In genomic region chr2:214808961-214809750, GRCh38 we compare ENCODE assay signal across 8 cellular contexts. TPM values are rescaled to one million over a fixed set of nuclear protein-coding genes. Genes with fewer than 3 reads are reported as not detected.
DNase-seq lines count a peak whose midpoint lies in the region; ATAC-seq, FAIRE-seq and TF ChIP-seq lines count a peak whose summit lies in the region.

BARD1 (minus strand) TSS chr2:214809683; CDS start chr2:214809569, 114 bp downstream.

- H3K4me1 ChIP-seq in A549: peaks cover 10% of the 10 kb centered on the region; the same call in 2 of the 3 replicates
- H3K4me1 ChIP-seq in effector memory CD4-positive, alpha-beta T cell (ENCODE audit: control insufficient read depth, insufficient read depth, low read length, poor library complexity, severe bottlenecking): peaks cover 7% of the 10 kb centered on the region
- H3K4me1 ChIP-seq in mesenchymal stem cell (ENCODE audit: control insufficient read depth, insufficient read depth, low read depth, low read length): peaks cover 4% of the 10 kb centered on the region

- H2AFZ ChIP-seq in mesenchymal stem cell (ENCODE audit: low read depth, low read length): peak within 1 kb of the TSS; percentile 99

- peak within 1 kb of the TSS; percentile 77 for H2BK15ac ChIP-seq in mesenchymal stem cell (ENCODE audit: low read depth, poor library complexity, severe bottlenecking)

- no peak for TF ChIP-seq EP300 in A549 (IDR thresholded peaks at IDR 0.05)

- no peaks in the 10 kb centered on the region for H3K36me3 ChIP-seq in effector memory CD4-positive, alpha-beta T cell (ENCODE audit: control insufficient read depth, insufficient read depth, low read length)
- H3K36me3 ChIP-seq in mesenchymal stem cell (ENCODE audit: control insufficient read depth in 1 of 2, insufficient read depth in 2 of 2, low read depth in 1 of 2, low read length in 2 of 2): no peaks in the 10 kb centered on the region

- POLR2A ChIA-PET in A549 (lab: Yijun Ruan, JAX): interaction anchor here (0.6 kb wide), 1 partner anchor 9 kb away, joined by 5 read pairs; no protein-coding TSS in a partner anchor
- POLR2A ChIA-PET in activated CD4-positive, alpha-beta T cell treated with anti-CD3 and anti-CD28 coated beads, Interleukin-2, amount 10 ng/mL, durations not matched to agents 7 days and 5 days (lab: Charles Lee): interaction anchor here (0.7 kb wide), 1 partner anchor 1143 kb away, joined by 3 read pairs; no protein-coding TSS in a partner anchor

- H3K9me3 ChIP-seq in A549 (no peaks in the 10 kb centered on the region), mesenchymal stem cell (ENCODE audit: control insufficient read depth, low read length) (no peaks in the 10 kb centered on the region)
- H3K9me3 ChIP-seq in effector memory CD4-positive, alpha-beta T cell (ENCODE audit: control insufficient read depth, low read length): no peaks in the 10 kb centered on the region

- FAIRE-seq in A549 (lab: Jason Lieb, UNC): no peak

- H4K91ac ChIP-seq in mesenchymal stem cell (ENCODE audit: low read length): peak within 1 kb of the TSS; percentile 2

- no peak for TF ChIP-seq CTCF in A549 (IDR thresholded peaks at IDR 0.05)

- peaks cover 48% of the 10 kb centered on the region for H3K4me1 Mint-ChIP-seq in activated CD4-positive, alpha-beta T cell treated with anti-CD3 and anti-CD28 coated beads, Interleukin-2, amount 10 ng/mL, durations not matched to agents 7 days and 5 days

- no peak within 1 kb of the TSS for H2BK120ac ChIP-seq in mesenchymal stem cell (ENCODE audit: low read depth, low read length)

- H3K4me3 Mint-ChIP-seq in activated CD4-positive, alpha-beta T cell treated with anti-CD3 and anti-CD28 coated beads, Interleukin-2, amount 10 ng/mL, durations not matched to agents 7 days and 5 days: peak within 1 kb of the TSS; percentile 91

- H2BK12ac ChIP-seq in mesenchymal stem cell (ENCODE audit: low read length in 2 of 2): peak within 1 kb of the TSS in 1 of 2 experiments; percentile 81

- peaks cover 29% of the 10 kb centered on the region for H3K36me3 Mint-ChIP-seq in activated CD4-positive, alpha-beta T cell treated with anti-CD3 and anti-CD28 coated beads, Interleukin-2, amount 10 ng/mL, durations not matched to agents 7 days and 5 days (ENCODE audit: low read depth)

- H3K4me2 ChIP-seq in A549 (peak within 1 kb of the TSS; percentile 85), mesenchymal stem cell (ENCODE audit: low read length, poor library complexity, severe bottlenecking) (peak within 1 kb of the TSS; percentile 95)

- DNase-seq in A549 (ENCODE audit: low read depth in 1 of 2, low spot score in 1 of 2) (peak; percentile 46 to 49), NCI-H2227 treated with DMSO at 0.1 percent for 48 hours (lab: John Stamatoyannopoulos, UW) (peak; percentile 56), mesenchymal stem cell (peak; percentile 74)
- peak; percentile 69 for DNase-seq in activated CD4-positive, alpha-beta T cell treated with anti-CD3 and anti-CD28 coated beads, Interleukin-2, amount 10 ng/mL, durations not matched to agents 7 days and 5 days
- peak in 1 of 3 donors; percentile 34 for DNase-seq in effector memory CD4-positive, alpha-beta T cell
- DNase-seq in stimulated activated CD8-positive, alpha-beta memory T cell treated with anti-CD3 and anti-CD28 coated beads, Interleukin-2, amount 100 ng/mL, for 48 hours (ENCODE audit: low read depth in 2 of 2): peak; percentile 33 to 39

- H2AK5ac ChIP-seq in mesenchymal stem cell (ENCODE audit: low read length, severe bottlenecking): no peak within 1 kb of the TSS

- ATAC-seq in A549 (peak; percentile 69 to 86), GM18511 (IDR thresholded peaks at IDR 0.05; ENCODE audit: unreplicated experiment) (peak; percentile 37), HG02981 (IDR thresholded peaks at IDR 0.05; ENCODE audit: unreplicated experiment) (peak; percentile 23)

- peak within 1 kb of the TSS; percentile 81 to 91 for H3K27ac ChIP-seq in A549
- H3K27ac ChIP-seq in effector memory CD4-positive, alpha-beta T cell (ENCODE audit: insufficient read depth, low read length, poor library complexity, severe bottlenecking): peak within 1 kb of the TSS; percentile 73
- peak within 1 kb of the TSS; percentile 85 for H3K27ac ChIP-seq in mesenchymal stem cell (ENCODE audit: low read length, poor library complexity, severe bottlenecking)

- H3K9me3 Mint-ChIP-seq in activated CD4-positive, alpha-beta T cell treated with anti-CD3 and anti-CD28 coated beads, Interleukin-2, amount 10 ng/mL, durations not matched to agents 7 days and 5 days: no peaks in the 10 kb centered on the region

- no peaks in the 10 kb centered on the region for H3K27me3 ChIP-seq in effector memory CD4-positive, alpha-beta T cell (replicated peaks; ENCODE audit: control insufficient read depth, insufficient read depth, low read length, poor library complexity, severe bottlenecking)
- no peaks in the 10 kb centered on the region for H3K27me3 ChIP-seq in mesenchymal stem cell (ENCODE audit: control insufficient read depth in 1 of 2, insufficient read depth in 1 of 2, low read length in 2 of 2)

- peak within 1 kb of the TSS; percentile 83 for H4K8ac ChIP-seq in mesenchymal stem cell (ENCODE audit: low read length)

- TF ChIP-seq POLR2A in A549 (IDR thresholded peaks at IDR 0.05; ENCODE audit: low read length): peak; percentile 58

- H3K9ac ChIP-seq in mesenchymal stem cell (ENCODE audit: low read length): peak within 1 kb of the TSS; percentile 95

- H3K23ac ChIP-seq in mesenchymal stem cell (ENCODE audit: low read length in 2 of 2): no peak within 1 kb of the TSS

- H3K27me3 Mint-ChIP-seq in activated CD4-positive, alpha-beta T cell treated with anti-CD3 and anti-CD28 coated beads, Interleukin-2, amount 10 ng/mL, durations not matched to agents 7 days and 5 days: peaks cover 19% of the 10 kb centered on the region

- CTCF ChIA-PET in A549 (lab: Yijun Ruan, JAX): no interaction called here
- CTCF ChIA-PET in activated CD4-positive, alpha-beta T cell treated with anti-CD3 and anti-CD28 coated beads, Interleukin-2, amount 10 ng/mL, durations not matched to agents 7 days and 5 days (lab: Charles Lee): interaction anchor here (1.3 to 1.8 kb wide), 3 partner anchors 9 to 14 kb away, joined by 3 to 8 read pairs (median 3); no protein-coding TSS in a partner anchor

- H3K4me3 ChIP-seq in A549: peak within 1 kb of the TSS; percentile 88
- H3K4me3 ChIP-seq in effector memory CD4-positive, alpha-beta T cell (ENCODE audit: insufficient read depth, low read depth, low read length, poor library complexity, severe bottlenecking): peak within 1 kb of the TSS; percentile 76
- peak within 1 kb of the TSS; percentile 90 to 96 for H3K4me3 ChIP-seq in mesenchymal stem cell (ENCODE audit: insufficient read depth in 1 of 2, low read depth in 1 of 2, low read length in 2 of 2)

- H2BK5ac ChIP-seq in mesenchymal stem cell (ENCODE audit: low read depth, low read length, poor library complexity, severe bottlenecking): no peak within 1 kb of the TSS

- peak within 1 kb of the TSS in 1 of 2 experiments; percentile 64 for H3K14ac ChIP-seq in mesenchymal stem cell (ENCODE audit: low read length in 2 of 2)

- WGBS in A549 (ENCODE audit: missing lambda C conversion rate): under 1% methylated on average over 45 of the region's 76 CpGs
- 1% methylated on average over 71 of the region's 76 CpGs for WGBS in mesenchymal stem cell

- peak within 1 kb of the TSS; percentile 96 for H3K27ac Mint-ChIP-seq in activated CD4-positive, alpha-beta T cell treated with anti-CD3 and anti-CD28 coated beads, Interleukin-2, amount 10 ng/mL, durations not matched to agents 7 days and 5 days

- TF ChIP-seq RAD21 in A549 (conservative IDR thresholded peaks at IDR 0.05 in 1 of 2, IDR thresholded peaks at IDR 0.05 in 1 of 2): no peak

- H3K79me1 ChIP-seq in mesenchymal stem cell (replicated peaks; ENCODE audit: low read length, poor library complexity, severe bottlenecking): peaks cover 9% of the 10 kb centered on the region

- H3K18ac ChIP-seq in mesenchymal stem cell (ENCODE audit: low read depth in 1 of 2, low read length in 2 of 2): peak within 1 kb of the TSS; percentile 50 to 59

- peak within 1 kb of the TSS in 1 of 2 experiments; percentile 56 for H3K4ac ChIP-seq in mesenchymal stem cell (ENCODE audit: low read depth in 1 of 2, low read length in 2 of 2)

TF ChIP-seq in A549, 52 proteins besides CTCF, POLR2A, EP300 and RAD21 (continues in another document):
- TF ChIP-seq KDM5A (IDR thresholded peaks at IDR 0.05): peak; percentile 47; the same call in 1 of the 2 replicates
- no peak for TF ChIP-seq HMGXB4 (CRISPR knock-in tag; IDR thresholded peaks at IDR 0.05; ENCODE audit: borderline replicate concordance)
- TF ChIP-seq ELK1 (IDR thresholded peaks at IDR 0.05; ENCODE audit: low read depth, low read length): no peak

RNA-seq across cellular contexts. Expression of gene BARD1, which starts in this region (rescaled TPM):
- polyA plus RNA-seq in A549 (2011; rRNA removed) (8.4 and 9.9 TPM in 2 replicates), A549 (2017; fragmentation: RNase III; extraction: RNeasy Plus Mini Kit Qiagen cat#74134 plus additional on column Dnase treatment) (5.5 to 8.3 TPM (median 7.9 TPM) in 3 replicates)
- 3.4 and 3.6 TPM in 2 replicates for polyA plus RNA-seq in A549 (2012; cell fraction: cytosol; rRNA removed)
- polyA plus RNA-seq in A549 (2012; cell fraction: nucleus; rRNA removed): 6.2 and 8.8 TPM in 2 replicates
- 33.7 and 36.2 TPM in 2 replicates for polyA minus RNA-seq in A549 (2011; rRNA and poly(A)+ RNA removed)
- 10 to 100 TPM; 51.5 to 57.4 TPM for total RNA-seq in activated CD4-positive, alpha-beta T cell treated with anti-CD3 and anti-CD28 coated beads, Interleukin-2, amount 10 ng/mL, durations not matched to agents 7 days and 5 days
- 4.1 TPM for polyA plus RNA-seq in mesenchymal stem cell (2013, experiment 1 of 2)
- 4.5 TPM for polyA plus RNA-seq in mesenchymal stem cell (2013, experiment 2 of 2)

Comparison
In these comparisons a context has a peak if more than half of its experiments do, and no peak if none do; other contexts are left out.
1. ATAC-seq: peak in every context shown above with its lines; median percentile 78 in A549; 37 in GM18511; 23 in HG02981.